Comparison of ENCODE assay signal across 14 cellular contexts in the genomic region with DNA sequence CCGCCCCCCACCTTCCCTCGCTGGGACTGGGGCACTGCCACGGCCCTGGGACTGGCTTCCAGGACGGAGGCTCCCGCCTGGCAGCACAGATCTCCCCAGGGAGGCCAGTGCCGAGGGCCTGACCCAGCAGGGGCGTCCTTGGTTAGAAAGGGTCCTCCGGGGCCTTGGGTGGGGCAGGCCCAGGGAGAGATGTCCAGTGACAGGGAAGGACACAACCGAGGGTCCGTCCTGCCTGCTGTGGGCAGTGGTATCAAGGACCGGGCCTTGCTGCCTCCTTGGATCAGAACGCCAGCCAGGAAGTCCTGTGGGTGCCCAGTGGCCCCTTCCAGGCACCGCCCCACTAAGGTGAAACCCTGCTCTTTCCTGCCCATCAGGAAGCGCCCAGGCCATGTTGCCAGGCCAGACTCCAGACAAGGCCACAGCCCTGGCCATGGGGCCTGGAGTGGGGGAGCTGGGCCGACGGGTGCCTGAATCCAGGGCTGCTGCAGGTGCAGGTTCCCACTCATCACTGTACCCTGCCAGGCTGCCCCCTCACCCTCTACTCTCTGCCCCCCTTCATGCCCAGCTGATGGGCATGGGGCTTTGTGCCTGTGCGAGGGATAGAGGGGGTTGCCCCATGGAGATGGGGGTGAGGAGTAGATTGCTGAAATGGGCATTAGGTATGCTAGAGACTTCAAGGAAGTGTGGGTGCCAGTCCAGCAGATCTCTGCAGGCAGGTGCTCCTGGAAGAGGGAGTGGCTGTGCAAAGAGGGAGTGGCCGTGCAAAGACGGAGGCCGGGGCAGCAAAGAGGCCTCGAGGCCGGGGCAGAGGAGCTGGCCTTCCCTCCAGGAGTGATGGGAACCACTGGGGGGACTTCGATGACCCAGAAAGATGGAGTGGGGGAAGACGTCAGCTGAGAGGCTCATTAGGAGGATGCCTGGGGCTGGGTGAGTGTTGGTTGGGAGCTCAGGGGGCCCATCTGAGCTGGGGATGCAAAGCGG. TPM values are rescaled to one million over a fixed set of nuclear protein-coding genes. Genes with fewer than 3 reads are reported as not detected.
A peak's percentile ranks its signal among the peaks of the same experiment; 100 is the strongest.
DNase-seq lines count a peak whose midpoint lies in the region; ATAC-seq and TF ChIP-seq lines count a peak whose summit lies in the region.
"Had no signal": no experiment of that assay in that cellular context is flagged by ENCODE, and none has a peak within 500 bp of the region (broad histone marks: within the 10 kb centered on the region; RNA-seq: fewer than 3 reads in every experiment).

No MANE protein-coding gene starts in this region.

- no peak overlapping the region for H4K8ac ChIP-seq in neuronal stem cell (ENCODE audit: low read depth, low read length)

- no peak for DNase-seq in T-helper 2 cell treated with Interferon-gamma antibody and Interleukin-4, amounts not matched to agents 5 μg/mL and 100 μg/mL, for 36 hours (ENCODE audit: low spot score)
- DNase-seq in T-helper 2 cell (no peak), neuronal stem cell (ENCODE audit: low spot score) (no peak), NCI-H2171 (lab: John Stamatoyannopoulos, UW) (no peak), CD14-positive monocyte (ENCODE audit: low spot score) (no peak), DMS153 treated with DMSO at 0.1 percent for 48 hours (lab: John Stamatoyannopoulos, UW; ENCODE audit: unreplicated experiment) (no peak)
- DNase-seq in effector memory CD8-positive, alpha-beta T cell: no peak
- DNase-seq: glutamatergic neuron, HCEC 1CT, kidney, NCI-H1694, NCI-H524 had no signal

- no peak overlapping the region for H2BK120ac ChIP-seq in neuronal stem cell (ENCODE audit: low read depth, low read length)

- H3K18ac ChIP-seq in neuronal stem cell (ENCODE audit: low read length): peak overlapping the region; percentile 38

- no peak overlapping the region for H3K27ac Mint-ChIP-seq in T-helper 2 cell treated with Interferon-gamma antibody and Interleukin-4, amounts not matched to agents 5 μg/mL and 100 μg/mL, for 36 hours
- H3K27ac Mint-ChIP-seq in IgD-negative memory B cell (peak overlapping the region in 2 of 3 donors; percentile 53 to 74), CD14-positive monocyte (no peak overlapping the region)
- peak overlapping the region in 1 of 2 donors; percentile 17 for H3K27ac Mint-ChIP-seq in effector memory CD8-positive, alpha-beta T cell

- H3K27me3 ChIP-seq in neuronal stem cell (ENCODE audit: control insufficient read depth in 3 of 3, insufficient read depth in 3 of 3, low read depth in 1 of 3, low read length in 3 of 3): peaks cover 0 to 95% (median 44%) of the 10 kb centered on the region in 3 experiments

- H3K14ac ChIP-seq in neuronal stem cell (ENCODE audit: low read length): no peak overlapping the region

- H2AK5ac ChIP-seq in neuronal stem cell (ENCODE audit: low read depth, low read length): peak overlapping the region; percentile 40

- ATAC-seq in effector memory CD8-positive, alpha-beta T cell (replicated peaks): no peak
- ATAC-seq: sciatic nerve had no signal

- intact Hi-C loops in CD14-positive monocyte (cut with micrococcal nuclease): loop anchor here in 1 of 2 donors (5.0 kb wide), 2 partner anchors 86 to 106 kb away; no protein-coding TSS in a partner anchor

- H3K4me3 Mint-ChIP-seq in T-helper 2 cell treated with Interferon-gamma antibody and Interleukin-4, amounts not matched to agents 5 μg/mL and 100 μg/mL, for 36 hours: peak overlapping the region; percentile 67
- H3K4me3 Mint-ChIP-seq in IgD-negative memory B cell: peak overlapping the region in 3 of 4 donors; percentile 22 to 83 (median 46)
- H3K4me3 Mint-ChIP-seq in effector memory CD8-positive, alpha-beta T cell: peak overlapping the region; percentile 77 to 85
- H3K4me3 Mint-ChIP-seq in CD14-positive monocyte: peak overlapping the region in 1 of 2 donors; percentile 78

- peak overlapping the region; percentile 55 for H3K23ac ChIP-seq in neuronal stem cell (ENCODE audit: low read depth, low read length, poor library complexity)

- H3K9me3 ChIP-seq in neuronal stem cell (replicated peaks in 1 of 2; ENCODE audit: control insufficient read depth in 2 of 2, insufficient read depth in 1 of 2, low read depth in 1 of 2, low read length in 2 of 2): peaks cover 0 to 2% of the 10 kb centered on the region in 2 donors

- H3K4me1 ChIP-seq in neuronal stem cell (ENCODE audit: control insufficient read depth in 2 of 2, insufficient read depth in 1 of 2, low read depth in 1 of 2, low read length in 2 of 2): peaks cover 3 to 28% of the 10 kb centered on the region in 2 donors

- no peak for TF ChIP-seq CTCF in CD14-positive monocyte (IDR thresholded peaks at IDR 0.05)

- peaks cover 47% of the 10 kb centered on the region for H3K27me3 Mint-ChIP-seq in T-helper 2 cell treated with Interferon-gamma antibody and Interleukin-4, amounts not matched to agents 5 μg/mL and 100 μg/mL, for 36 hours (ENCODE audit: low read depth)
- H3K27me3 Mint-ChIP-seq in IgD-negative memory B cell (peaks cover 2% of the 10 kb centered on the region), CD14-positive monocyte (ENCODE audit: low read depth in 3 of 3) (peaks cover 60 to 88% (median 72%) of the 10 kb centered on the region in 3 donors)
- H3K27me3 Mint-ChIP-seq in effector memory CD8-positive, alpha-beta T cell: peaks cover 0 to 16% of the 10 kb centered on the region in 2 donors

- H2BK5ac ChIP-seq in neuronal stem cell (ENCODE audit: low read length): no peak overlapping the region

- H3K4me2 ChIP-seq in neuronal stem cell (ENCODE audit: insufficient read depth, low read length, poor library complexity, severe bottlenecking): no peak overlapping the region

- H2BK12ac ChIP-seq in neuronal stem cell (ENCODE audit: low read length): no peak overlapping the region

- no peak overlapping the region for H3K27ac ChIP-seq in neuronal stem cell (replicated peaks; ENCODE audit: low read length)

- H3K9me3 Mint-ChIP-seq in T-helper 2 cell treated with Interferon-gamma antibody and Interleukin-4, amounts not matched to agents 5 μg/mL and 100 μg/mL, for 36 hours: no peaks in the 10 kb centered on the region
- H3K9me3 Mint-ChIP-seq in IgD-negative memory B cell: no peaks in the 10 kb centered on the region
- no peaks in the 10 kb centered on the region for H3K9me3 Mint-ChIP-seq in effector memory CD8-positive, alpha-beta T cell
- H3K9me3 Mint-ChIP-seq in CD14-positive monocyte: peaks cover 0 to 12% (median 6%) of the 10 kb centered on the region in 7 donors

- H3K4me1 Mint-ChIP-seq in T-helper 2 cell treated with Interferon-gamma antibody and Interleukin-4, amounts not matched to agents 5 μg/mL and 100 μg/mL, for 36 hours (ENCODE audit: low read depth): peaks cover 9% of the 10 kb centered on the region
- H3K4me1 Mint-ChIP-seq in IgD-negative memory B cell: peaks cover 7 to 19% (median 18%) of the 10 kb centered on the region in 3 donors
- peaks cover 30 to 33% of the 10 kb centered on the region in 2 donors for H3K4me1 Mint-ChIP-seq in effector memory CD8-positive, alpha-beta T cell (ENCODE audit: low read depth in 2 of 2)
- peaks cover 11% of the 10 kb centered on the region for H3K4me1 Mint-ChIP-seq in CD14-positive monocyte

- no peak overlapping the region for H4K91ac ChIP-seq in neuronal stem cell (ENCODE audit: low read depth, low read length, poor library complexity)

- H2BK15ac ChIP-seq in neuronal stem cell (ENCODE audit: low read length): peak overlapping the region; percentile 98

- peaks cover 9% of the 10 kb centered on the region for H3K79me1 ChIP-seq in neuronal stem cell (ENCODE audit: low read depth, low read length)

- no peak overlapping the region for H3K4ac ChIP-seq in neuronal stem cell (ENCODE audit: low read length)

- no peaks in the 10 kb centered on the region for H3K36me3 ChIP-seq in neuronal stem cell (replicated peaks in 1 of 2; ENCODE audit: control insufficient read depth in 2 of 2, insufficient read depth in 2 of 2, low read length in 2 of 2)

- H3K9ac ChIP-seq in neuronal stem cell (ENCODE audit: low read depth, low read length, poor library complexity): no peak overlapping the region

- no peaks in the 10 kb centered on the region for H3K36me3 Mint-ChIP-seq in T-helper 2 cell treated with Interferon-gamma antibody and Interleukin-4, amounts not matched to agents 5 μg/mL and 100 μg/mL, for 36 hours (ENCODE audit: low read depth)
- H3K36me3 Mint-ChIP-seq in IgD-negative memory B cell: no peaks in the 10 kb centered on the region
- peaks cover 7% of the 10 kb centered on the region for H3K36me3 Mint-ChIP-seq in effector memory CD8-positive, alpha-beta T cell (ENCODE audit: insufficient read depth)
- H3K36me3 Mint-ChIP-seq in CD14-positive monocyte: peaks cover 0 to 4% of the 10 kb centered on the region in 2 donors

- WGBS in neuronal stem cell (ENCODE audit: extremely low coverage in 2 of 2, insufficient read length in 2 of 2, insufficient replicate concordance in 1 of 2), 2 donors: no CpG with 5 or more reads among the region's 25 CpGs

- no peak overlapping the region for H3K4me3 ChIP-seq in neuronal stem cell (ENCODE audit: low read length in 2 of 2)

- no peak overlapping the region for H2AFZ ChIP-seq in neuronal stem cell (ENCODE audit: low read length)

RNA-seq across cellular contexts. Expression of gene PRKCZ, which starts 2.2 kb away (rescaled TPM):
- polyA plus RNA-seq in IgD-negative memory B cell (12.0 TPM), CD14-positive monocyte (1 to 10 TPM in 1 of 2 donors, under 1 TPM in 1; 0.74 to 1.4 TPM)
- polyA plus RNA-seq in neuronal stem cell (2013, experiment 1 of 2): 29.7 TPM
- 28.1 TPM for polyA plus RNA-seq in neuronal stem cell (2013, experiment 2 of 2)

RNA-seq across cellular contexts. Expression of gene GABRD, which starts 28.9 kb away (rescaled TPM):
- polyA plus RNA-seq in IgD-negative memory B cell (not detected), CD14-positive monocyte (not detected)
- 0.08 TPM for polyA plus RNA-seq in neuronal stem cell (2013, experiment 1 of 2)
- polyA plus RNA-seq in neuronal stem cell (2013, experiment 2 of 2): 0.04 TPM

RNA-seq across cellular contexts. Expression of gene CFAP74, which starts 44.5 kb away (rescaled TPM):
- polyA plus RNA-seq in IgD-negative memory B cell (not detected), CD14-positive monocyte (not detected)
- 0.31 TPM for polyA plus RNA-seq in neuronal stem cell (2013, experiment 1 of 2)
- polyA plus RNA-seq in neuronal stem cell (2013, experiment 2 of 2): 0.22 TPM

Comparison
In these comparisons a context has a peak if more than half of its experiments do, and no peak if none do; other contexts are left out.
1. H3K27ac Mint-ChIP-seq: peak in IgD-negative memory B cell (2 of 3); none in T-helper 2 cell treated with Interferon-gamma antibody and Interleukin-4, amounts not matched to agents 5 μg/mL and 100 μg/mL, for 36 hours (single experiment) and CD14-positive monocyte (0 of 7).